9 cellular contexts compared by ENCODE assay signal in the genomic region with DNA sequence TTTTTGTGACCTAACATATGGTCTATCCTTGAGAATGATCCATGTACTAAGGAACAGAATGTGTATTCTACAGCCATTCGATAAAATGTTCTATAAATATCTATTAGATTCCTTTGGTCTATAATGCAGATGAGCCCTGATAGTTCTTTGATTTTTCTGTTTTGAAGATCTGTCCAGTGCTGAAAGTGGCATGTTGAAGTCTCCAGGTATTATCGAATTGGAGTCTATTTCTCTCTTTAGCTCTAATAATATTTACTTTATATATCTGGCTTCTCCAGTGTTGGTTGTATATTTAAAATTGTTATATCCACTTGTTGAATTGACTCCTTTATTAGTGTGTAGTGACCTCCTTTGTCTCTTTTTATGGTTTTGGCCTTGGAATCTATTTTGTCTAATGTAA.
"Had no signal": no experiment of that assay in that cellular context is flagged by ENCODE, and none has a peak within 500 bp of the region (broad histone marks: within the 10 kb centered on the region; RNA-seq: fewer than 3 reads in every experiment).

No MANE protein-coding gene starts in this region.

- H3K4me1 ChIP-seq: HAP-1 had no signal

- FAIRE-seq: HepG2, K562 had no signal

- H3K9me3 ChIP-seq: HAP-1 had no signal

- H3K36me3 ChIP-seq: HAP-1 had no signal

- H2AFZ ChIP-seq: GM23248 had no signal

- ATAC-seq: HepG2, K562 had no signal

- DNase-seq: GM23248, GOT3, H7, HFFc6, KG1 had no signal

- H3K27ac ChIP-seq: GM23248, HL-60 had no signal

- H3K4me3 ChIP-seq: GM23248, HAP-1, K562 had no signal

- H3K9ac ChIP-seq: GM23248 had no signal
